ENCODE assay signal across 10 cellular contexts in the genomic region with DNA sequence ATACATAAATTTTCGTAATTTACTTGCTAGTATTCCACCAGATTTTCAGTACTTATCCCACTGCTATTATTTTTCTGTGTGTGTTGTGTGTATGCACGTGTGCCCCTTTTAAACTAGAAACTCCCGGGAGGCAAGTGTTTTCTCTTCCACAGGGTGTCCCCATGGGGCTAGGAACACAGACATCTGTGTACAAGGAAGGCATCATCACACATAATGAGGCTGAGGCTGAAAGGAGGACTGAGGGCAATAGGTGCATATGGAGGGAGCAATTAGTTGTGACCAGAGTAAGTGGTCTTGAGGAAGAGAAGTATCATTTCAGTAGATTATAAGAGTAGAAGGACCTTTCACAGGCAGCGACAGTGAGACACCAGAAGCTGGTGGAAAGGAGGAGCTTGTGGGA. TPM values are rescaled to one million over a fixed set of nuclear protein-coding genes. Genes with fewer than 3 reads are reported as not detected.
DNase-seq lines count a peak whose midpoint lies in the region; ATAC-seq and TF ChIP-seq lines count a peak whose summit lies in the region.
"Had no signal": no experiment of that assay in that cellular context is flagged by ENCODE, and none has a peak within 500 bp of the region (broad histone marks: within the 10 kb centered on the region; RNA-seq: fewer than 3 reads in every experiment).

No MANE protein-coding gene starts in this region.

- no peak for DNase-seq in T-helper 2 cell treated with Interferon-gamma antibody and Interleukin-4, amounts not matched to agents 5 μg/mL and 100 μg/mL, for 36 hours (ENCODE audit: low spot score)
- DNase-seq in T-helper 2 cell = no peak
- peak; percentile 72 for DNase-seq in NCI-H1436 (lab: John Stamatoyannopoulos, UW)
- DNase-seq in activated T-helper 1 cell treated with anti-CD3 and anti-CD28 coated beads, Interleukin-12 subunit alpha, Interleukin-12 subunit beta, Interleukin-2, Interleukin-4 antibody, amounts not matched to agents 30 ng/mL and 10 ng/mL and 1 ng/mL, durations not matched to agents 14 hours and 24 hours and 36 hours (ENCODE audit: low spot score) = no peak
- DNase-seq in osteoblast (ENCODE audit: insufficient read length, low spot score, missing footprints) = peak; percentile 36
- no peak for DNase-seq in SIG-M5 treated with dmso at 0.1 percent for 504 hours (lab: John Stamatoyannopoulos, UW; ENCODE audit: unreplicated experiment)
- DNase-seq: brain microvascular endothelial cell, MG63 had no signal

- peak overlapping the region; percentile 70 for H3K27ac Mint-ChIP-seq in T-helper 2 cell treated with Interferon-gamma antibody and Interleukin-4, amounts not matched to agents 5 μg/mL and 100 μg/mL, for 36 hours
- peak overlapping the region; percentile 29 for H3K27ac Mint-ChIP-seq in activated T-helper 1 cell treated with anti-CD3 and anti-CD28 coated beads, Interleukin-12 subunit alpha, Interleukin-12 subunit beta, Interleukin-2, Interleukin-4 antibody, amounts not matched to agents 30 ng/mL and 10 ng/mL and 1 ng/mL, durations not matched to agents 14 hours and 24 hours and 36 hours

- peaks cover 39% of the 10 kb centered on the region for H3K4me1 Mint-ChIP-seq in T-helper 2 cell treated with Interferon-gamma antibody and Interleukin-4, amounts not matched to agents 5 μg/mL and 100 μg/mL, for 36 hours (ENCODE audit: low read depth)
- H3K4me1 Mint-ChIP-seq in activated T-helper 1 cell treated with anti-CD3 and anti-CD28 coated beads, Interleukin-12 subunit alpha, Interleukin-12 subunit beta, Interleukin-2, Interleukin-4 antibody, amounts not matched to agents 30 ng/mL and 10 ng/mL and 1 ng/mL, durations not matched to agents 14 hours and 24 hours and 36 hours (ENCODE audit: low read depth) = peaks cover 49% of the 10 kb centered on the region

- H3K79me2 ChIP-seq in osteoblast (ENCODE audit: insufficient read depth, low read length) = peaks cover 34% of the 10 kb centered on the region

- no peak overlapping the region for H3K27ac ChIP-seq in osteoblast (ENCODE audit: low read depth, low read length)

- no peak overlapping the region for H2AFZ ChIP-seq in osteoblast (ENCODE audit: low read length)

- H3K4me3 Mint-ChIP-seq in T-helper 2 cell treated with Interferon-gamma antibody and Interleukin-4, amounts not matched to agents 5 μg/mL and 100 μg/mL, for 36 hours = peak overlapping the region; percentile 60
- H3K4me3 Mint-ChIP-seq in activated T-helper 1 cell treated with anti-CD3 and anti-CD28 coated beads, Interleukin-12 subunit alpha, Interleukin-12 subunit beta, Interleukin-2, Interleukin-4 antibody, amounts not matched to agents 30 ng/mL and 10 ng/mL and 1 ng/mL, durations not matched to agents 14 hours and 24 hours and 36 hours = peak overlapping the region; percentile 45

- H3K9me3 ChIP-seq in osteoblast (ENCODE audit: low read depth, low read length) = no peaks in the 10 kb centered on the region
- H3K9me3 ChIP-seq: MG63 had no signal

- H3K4me1 ChIP-seq in osteoblast (ENCODE audit: insufficient read depth, low read length) = peaks cover 31% of the 10 kb centered on the region

- no peak overlapping the region for H3K4me2 ChIP-seq in osteoblast (ENCODE audit: insufficient read depth, low read length)

- intact Hi-C loops in activated T-helper 1 cell treated with anti-CD3 and anti-CD28 coated beads, Interleukin-12 subunit alpha, Interleukin-12 subunit beta, Interleukin-2, Interleukin-4 antibody, amounts not matched to agents 30 ng/mL and 10 ng/mL and 1 ng/mL, durations not matched to agents 14 hours and 24 hours and 36 hours (cut with micrococcal nuclease) = loop anchor here (2.0 to 5.0 kb wide), 2 partner anchors 65 to 311 kb away; a partner anchor contains a TSS

- H3K27me3 ChIP-seq in osteoblast (ENCODE audit: insufficient read depth, low read length) = no peaks in the 10 kb centered on the region
- H3K27me3 ChIP-seq: brain microvascular endothelial cell, MG63 had no signal

- peaks cover 13% of the 10 kb centered on the region for H3K36me3 Mint-ChIP-seq in T-helper 2 cell treated with Interferon-gamma antibody and Interleukin-4, amounts not matched to agents 5 μg/mL and 100 μg/mL, for 36 hours (ENCODE audit: low read depth)
- peaks cover 10% of the 10 kb centered on the region for H3K36me3 Mint-ChIP-seq in activated T-helper 1 cell treated with anti-CD3 and anti-CD28 coated beads, Interleukin-12 subunit alpha, Interleukin-12 subunit beta, Interleukin-2, Interleukin-4 antibody, amounts not matched to agents 30 ng/mL and 10 ng/mL and 1 ng/mL, durations not matched to agents 14 hours and 24 hours and 36 hours (ENCODE audit: low read depth)

- H3K4me3 ChIP-seq in osteoblast (ENCODE audit: insufficient read depth, low read length) = no peak overlapping the region
- H3K4me3 ChIP-seq: MG63 had no signal

- H3K9me3 Mint-ChIP-seq in T-helper 2 cell treated with Interferon-gamma antibody and Interleukin-4, amounts not matched to agents 5 μg/mL and 100 μg/mL, for 36 hours = no peaks in the 10 kb centered on the region
- no peaks in the 10 kb centered on the region for H3K9me3 Mint-ChIP-seq in activated T-helper 1 cell treated with anti-CD3 and anti-CD28 coated beads, Interleukin-12 subunit alpha, Interleukin-12 subunit beta, Interleukin-2, Interleukin-4 antibody, amounts not matched to agents 30 ng/mL and 10 ng/mL and 1 ng/mL, durations not matched to agents 14 hours and 24 hours and 36 hours

- no peaks in the 10 kb centered on the region for H3K27me3 Mint-ChIP-seq in T-helper 2 cell treated with Interferon-gamma antibody and Interleukin-4, amounts not matched to agents 5 μg/mL and 100 μg/mL, for 36 hours (ENCODE audit: low read depth)
- no peaks in the 10 kb centered on the region for H3K27me3 Mint-ChIP-seq in activated T-helper 1 cell treated with anti-CD3 and anti-CD28 coated beads, Interleukin-12 subunit alpha, Interleukin-12 subunit beta, Interleukin-2, Interleukin-4 antibody, amounts not matched to agents 30 ng/mL and 10 ng/mL and 1 ng/mL, durations not matched to agents 14 hours and 24 hours and 36 hours (ENCODE audit: insufficient read depth)

- no peaks in the 10 kb centered on the region for H3K36me3 ChIP-seq in osteoblast (ENCODE audit: insufficient read depth, low read length)
- H3K36me3 ChIP-seq: brain microvascular endothelial cell had no signal

- no peak for TF ChIP-seq CTCF in osteoblast (IDR thresholded peaks at IDR 0.05; ENCODE audit: extremely low read depth, low read depth, low read length)

- H4K20me1 ChIP-seq in osteoblast (ENCODE audit: insufficient read depth, low read length) = peaks cover 10% of the 10 kb centered on the region

- ATAC-seq in GM19328 (IDR thresholded peaks at IDR 0.05; ENCODE audit: unreplicated experiment) = no peak
- no peak for ATAC-seq in HG02973 (IDR thresholded peaks at IDR 0.05; ENCODE audit: unreplicated experiment)

RNA-seq across cellular contexts. Expression of a gene that starts 2.1 kb away (rescaled TPM):
- 81.8 and 84.4 TPM in 2 replicates for total RNA-seq in activated T-helper 1 cell treated with anti-CD3 and anti-CD28 coated beads, Interleukin-12 subunit alpha, Interleukin-12 subunit beta, Interleukin-2, Interleukin-4 antibody, amounts not matched to agents 30 ng/mL and 10 ng/mL and 1 ng/mL, durations not matched to agents 14 hours and 24 hours and 36 hours
- total RNA-seq in osteoblast = 20.3 and 22.1 TPM in 2 replicates

RNA-seq across cellular contexts. Expression of a gene that starts 3.4 kb away (rescaled TPM):
- 35.7 and 38.2 TPM in 2 replicates for total RNA-seq in activated T-helper 1 cell treated with anti-CD3 and anti-CD28 coated beads, Interleukin-12 subunit alpha, Interleukin-12 subunit beta, Interleukin-2, Interleukin-4 antibody, amounts not matched to agents 30 ng/mL and 10 ng/mL and 1 ng/mL, durations not matched to agents 14 hours and 24 hours and 36 hours
- 5.0 and 6.2 TPM in 2 replicates for total RNA-seq in osteoblast

RNA-seq across cellular contexts. Expression of a gene that starts 17.6 kb away (rescaled TPM):
- 31.2 and 35.2 TPM in 2 replicates for total RNA-seq in activated T-helper 1 cell treated with anti-CD3 and anti-CD28 coated beads, Interleukin-12 subunit alpha, Interleukin-12 subunit beta, Interleukin-2, Interleukin-4 antibody, amounts not matched to agents 30 ng/mL and 10 ng/mL and 1 ng/mL, durations not matched to agents 14 hours and 24 hours and 36 hours
- 20.6 and 22.8 TPM in 2 replicates for total RNA-seq in osteoblast

RNA-seq across cellular contexts. Expression of a gene that starts 19.1 kb away (rescaled TPM):
- total RNA-seq in activated T-helper 1 cell treated with anti-CD3 and anti-CD28 coated beads, Interleukin-12 subunit alpha, Interleukin-12 subunit beta, Interleukin-2, Interleukin-4 antibody, amounts not matched to agents 30 ng/mL and 10 ng/mL and 1 ng/mL, durations not matched to agents 14 hours and 24 hours and 36 hours = 55.0 and 55.6 TPM in 2 replicates
- 5.0 and 8.7 TPM in 2 replicates for total RNA-seq in osteoblast

RNA-seq across cellular contexts. Expression of a gene that starts 36.2 kb away (rescaled TPM):
- total RNA-seq in activated T-helper 1 cell treated with anti-CD3 and anti-CD28 coated beads, Interleukin-12 subunit alpha, Interleukin-12 subunit beta, Interleukin-2, Interleukin-4 antibody, amounts not matched to agents 30 ng/mL and 10 ng/mL and 1 ng/mL, durations not matched to agents 14 hours and 24 hours and 36 hours = 23.5 and 24.0 TPM in 2 replicates
- 35.1 and 37.1 TPM in 2 replicates for total RNA-seq in osteoblast

Comparison
In these comparisons a context has a peak if more than half of its experiments do, and no peak if none do; other contexts are left out.
1. DNase-seq: peak in NCI-H1436 (single experiment) and osteoblast (single experiment); none in T-helper 2 cell treated with Interferon-gamma antibody and Interleukin-4, amounts not matched to agents 5 μg/mL and 100 μg/mL, for 36 hours (single experiment), T-helper 2 cell (0 of 5), activated T-helper 1 cell treated with anti-CD3 and anti-CD28 coated beads, Interleukin-12 subunit alpha, Interleukin-12 subunit beta, Interleukin-2, Interleukin-4 antibody, amounts not matched to agents 30 ng/mL and 10 ng/mL and 1 ng/mL, durations not matched to agents 14 hours and 24 hours and 36 hours (single experiment) and SIG-M5 treated with dmso at 0.1 percent for 504 hours (single experiment).